ENCODE assay signal across 29 cellular contexts in genomic region chr6:151148111-151148510, GRCh38.
A peak's percentile ranks its signal among the peaks of the same experiment; 100 is the strongest.
DNase-seq lines count a peak whose midpoint lies in the region; ATAC-seq, FAIRE-seq and TF ChIP-seq lines count a peak whose summit lies in the region.
"Had no signal": no experiment of that assay in that cellular context is flagged by ENCODE, and none has a peak within 500 bp of the region (broad histone marks: within the 10 kb centered on the region; RNA-seq: fewer than 3 reads in every experiment).

No MANE protein-coding gene starts in this region.

- CTCF ChIA-PET in MCF 10A (lab: Yijun Ruan, JAX): interaction anchor here (1.0 to 1.8 kb wide), 2 partner anchors 133 to 176 kb away, joined by 4 to 5 read pairs; no protein-coding TSS in a partner anchor
- CTCF ChIA-PET in activated CD8-positive, alpha-beta T cell treated with anti-CD3 and anti-CD28 coated beads, Interleukin-2, amount 10 ng/mL, durations not matched to agents 7 days and 5 days (lab: Charles Lee): no interaction called here

- DNase-seq in MCF 10A (ENCODE audit: unreplicated experiment) (peak; percentile 57), breast epithelium (ENCODE audit: low spot score in 2 of 2) (no peak), cerebellar cortex (ENCODE audit: low spot score) (peak; percentile 84), keratinocyte (ENCODE audit: low read depth, low spot score) (no peak), thyroid gland (peak; percentile 34 to 57), NCI-H1694 (lab: John Stamatoyannopoulos, UW) (no peak), NCI-H345 (lab: John Stamatoyannopoulos, UW) (no peak)
- no peak for DNase-seq in activated CD8-positive, alpha-beta T cell treated with anti-CD3 and anti-CD28 coated beads, Interleukin-2, amount 10 ng/mL, durations not matched to agents 7 days and 5 days
- DNase-seq: 8988T; activated CD4-positive, alpha-beta T cell treated with anti-CD3 and anti-CD28 coated beads, Interleukin-2, amount 50 U/mL, for 4 hours; activated CD4-positive, CD25-positive, alpha-beta regulatory T cell; activated CD8-positive, alpha-beta memory T cell treated with anti-CD3 and anti-CD28 coated beads, Interleukin-2, amount 50 U/mL, for 48 hours; anterior cingulate cortex; CD4-positive, alpha-beta memory T cell; DMS 273 treated with DMSO at 0.1 percent for 48 hours; GF-D8; GM23248; KBM-7; left colon; NCI-H1694 treated with DMSO at 0.1 percent for 48 hours; NCI-H2171 treated with DMSO at 0.1 percent for 48 hours; NCI-H526; SHP77; stimulated activated CD4-positive, alpha-beta T cell treated with anti-CD3 and anti-CD28 coated beads, Interleukin-15, amount 100 ng/mL, for 24 hours; stimulated activated naive CD8-positive, alpha-beta T cell treated with anti-CD3 and anti-CD28 coated beads, Interleukin-15, amount 100 ng/mL, for 72 hours; T1000 had no signal

- H3K4me3 ChIP-seq in breast epithelium (no peak overlapping the region), keratinocyte (ENCODE audit: control insufficient read depth in 2 of 3, extremely low read depth in 1 of 3, insufficient read depth in 2 of 3, low read depth in 1 of 3, low read length in 3 of 3) (no peak overlapping the region), thyroid gland (replicated peaks in 1 of 3) (no peak overlapping the region)
- H3K4me3 ChIP-seq: GM23248, tibial nerve had no signal

- H3K36me3 Mint-ChIP-seq in MCF 10A (ENCODE audit: insufficient read depth, unreplicated experiment): peaks cover 6% of the 10 kb centered on the region
- H3K36me3 Mint-ChIP-seq in activated CD8-positive, alpha-beta T cell treated with anti-CD3 and anti-CD28 coated beads, Interleukin-2, amount 10 ng/mL, durations not matched to agents 7 days and 5 days (ENCODE audit: low read depth): no peaks in the 10 kb centered on the region
- H3K36me3 Mint-ChIP-seq: activated naive CD4-positive, alpha-beta T cell treated with anti-CD3 and anti-CD28 coated beads, Interleukin-2, amount 50 U/mL, for 72 hours; CD4-positive, alpha-beta memory T cell had no signal

- H3K9me3 ChIP-seq in breast epithelium (no peaks in the 10 kb centered on the region), keratinocyte (ENCODE audit: control insufficient read depth, low read depth, low read length) (no peaks in the 10 kb centered on the region), thyroid gland (no peaks in the 10 kb centered on the region)
- H3K9me3 ChIP-seq: tibial nerve had no signal

- no peak for TF ChIP-seq CTCF in MCF 10A (IDR thresholded peaks at IDR 0.05; ENCODE audit: unreplicated experiment)
- no peak for TF ChIP-seq CTCF in breast epithelium (IDR thresholded peaks at IDR 0.05)
- TF ChIP-seq CTCF in keratinocyte (optimal IDR thresholded peaks at IDR 0.05 in 1 of 3, IDR thresholded peaks at IDR 0.05 in 1 of 3, conservative IDR thresholded peaks at IDR 0.05 in 1 of 3; ENCODE audit: extremely low read depth in 1 of 3, insufficient read depth in 2 of 3, low read length in 3 of 3): no peak
- TF ChIP-seq CTCF in thyroid gland (IDR thresholded peaks at IDR 0.05): no peak

- H3K4me1 ChIP-seq in breast epithelium (no peaks in the 10 kb centered on the region), keratinocyte (ENCODE audit: control insufficient read depth, extremely low read depth, insufficient read depth, low read length) (peaks cover 7% of the 10 kb centered on the region), thyroid gland (peaks cover 26 to 30% of the 10 kb centered on the region in 2 donors)
- H3K4me1 ChIP-seq: tibial nerve had no signal

- 44 to 71% methylated on average over 7 to 8 of the region's 8 CpGs for WGBS in thyroid gland, 2 donors

- H3K4me2 ChIP-seq in keratinocyte (ENCODE audit: control insufficient read depth, extremely low read depth, insufficient read depth, low read depth, low read length): peak overlapping the region; percentile 16

- peaks cover 12% of the 10 kb centered on the region for H3K27me3 Mint-ChIP-seq in MCF 10A (ENCODE audit: insufficient read depth, unreplicated experiment)
- peaks cover 7% of the 10 kb centered on the region for H3K27me3 Mint-ChIP-seq in activated CD8-positive, alpha-beta T cell treated with anti-CD3 and anti-CD28 coated beads, Interleukin-2, amount 10 ng/mL, durations not matched to agents 7 days and 5 days (ENCODE audit: low read depth)

- no peaks in the 10 kb centered on the region for H3K9me1 ChIP-seq in keratinocyte (ENCODE audit: control insufficient read depth, extremely low read depth, insufficient read depth, low read length)

- H4K20me1 ChIP-seq in keratinocyte (ENCODE audit: control insufficient read depth, extremely low read depth, insufficient read depth, low read length): no peaks in the 10 kb centered on the region

- peaks cover 7% of the 10 kb centered on the region for H3K9me3 Mint-ChIP-seq in MCF 10A (ENCODE audit: unreplicated experiment)
- no peaks in the 10 kb centered on the region for H3K9me3 Mint-ChIP-seq in activated CD8-positive, alpha-beta T cell treated with anti-CD3 and anti-CD28 coated beads, Interleukin-2, amount 10 ng/mL, durations not matched to agents 7 days and 5 days (ENCODE audit: insufficient read depth)
- H3K9me3 Mint-ChIP-seq: stimulated activated naive CD8-positive, alpha-beta T cell treated with anti-CD3 and anti-CD28 coated beads, Interleukin-15, amount 100 ng/mL, for 72 hours had no signal

- intact Hi-C loops in MCF 10A (cut with micrococcal nuclease) (no loop called here), breast epithelium (cut with DNase I; ENCODE audit: low total_unique reads) (no loop called here), thyroid gland (cut with DNase I) (no loop called here)

- H3K79me2 ChIP-seq in keratinocyte (ENCODE audit: control insufficient read depth, insufficient read depth, low read length): no peaks in the 10 kb centered on the region

- POLR2A ChIA-PET in MCF 10A (lab: Yijun Ruan, JAX): interaction anchor here (1.2 kb wide), 2 partner anchors 33 to 66 kb away, joined by 3 read pairs; no protein-coding TSS in a partner anchor
- POLR2A ChIA-PET in activated CD8-positive, alpha-beta T cell treated with anti-CD3 and anti-CD28 coated beads, Interleukin-2, amount 10 ng/mL, durations not matched to agents 7 days and 5 days (lab: Charles Lee): no interaction called here

- H3K9ac ChIP-seq in keratinocyte (ENCODE audit: control insufficient read depth, extremely low read depth, insufficient read depth, low read length): no peak overlapping the region
- H3K9ac ChIP-seq: GM23248 had no signal

- H3K4me1 Mint-ChIP-seq in MCF 10A (ENCODE audit: insufficient read depth, unreplicated experiment): peaks cover 9% of the 10 kb centered on the region
- H3K4me1 Mint-ChIP-seq in activated CD8-positive, alpha-beta T cell treated with anti-CD3 and anti-CD28 coated beads, Interleukin-2, amount 10 ng/mL, durations not matched to agents 7 days and 5 days (ENCODE audit: low read depth): no peaks in the 10 kb centered on the region
- H3K4me1 Mint-ChIP-seq: activated T-helper 17 cell treated with anti-CD3 and anti-CD28 coated beads, Interleukin-2, amount 50 U/mL, for 72 hours; CD4-positive, alpha-beta memory T cell; stimulated activated naive CD8-positive, alpha-beta T cell treated with anti-CD3 and anti-CD28 coated beads, Interleukin-15, amount 100 ng/mL, for 72 hours had no signal

- TF ChIP-seq POLR2A in breast epithelium (IDR thresholded peaks at IDR 0.05): no peak
- TF ChIP-seq POLR2A in thyroid gland (IDR thresholded peaks at IDR 0.05): no peak

- H3K27me3 ChIP-seq in breast epithelium: no peaks in the 10 kb centered on the region
- H3K27me3 ChIP-seq in keratinocyte (ENCODE audit: control insufficient read depth, extremely low read depth, insufficient read depth, low read length): no peaks in the 10 kb centered on the region
- no peaks in the 10 kb centered on the region for H3K27me3 ChIP-seq in thyroid gland
- H3K27me3 ChIP-seq: tibial nerve had no signal

- H3K36me3 ChIP-seq in breast epithelium (no peaks in the 10 kb centered on the region), keratinocyte (ENCODE audit: control insufficient read depth in 2 of 2, extremely low read depth in 1 of 2, insufficient read depth in 2 of 2, low read length in 2 of 2) (no peaks in the 10 kb centered on the region), thyroid gland (no peaks in the 10 kb centered on the region)
- H3K36me3 ChIP-seq: tibial nerve had no signal

- no peak overlapping the region for H3K27ac Mint-ChIP-seq in MCF 10A (ENCODE audit: low read depth, unreplicated experiment)
- H3K27ac Mint-ChIP-seq in activated CD8-positive, alpha-beta T cell treated with anti-CD3 and anti-CD28 coated beads, Interleukin-2, amount 10 ng/mL, durations not matched to agents 7 days and 5 days: no peak overlapping the region
- H3K27ac Mint-ChIP-seq: activated T-helper 17 cell treated with anti-CD3 and anti-CD28 coated beads, Interleukin-2, amount 50 U/mL, for 72 hours; CD4-positive, alpha-beta memory T cell; stimulated activated naive CD8-positive, alpha-beta T cell treated with anti-CD3 and anti-CD28 coated beads, Interleukin-15, amount 100 ng/mL, for 72 hours had no signal

- no peak for ATAC-seq in activated CD8-positive, alpha-beta T cell treated with anti-CD3 and anti-CD28 coated beads, Interleukin-2, amount 10 ng/mL, durations not matched to agents 7 days and 5 days
- ATAC-seq: activated naive CD4-positive, alpha-beta T cell treated with anti-CD3 and anti-CD28 coated beads, Interleukin-2, amount 50 U/mL, for 72 hours; activated T-helper 17 cell treated with anti-CD3 and anti-CD28 coated beads, Interleukin-2, amount 50 U/mL, for 72 hours; left colon; stimulated activated naive CD8-positive, alpha-beta T cell treated with anti-CD3 and anti-CD28 coated beads, Interleukin-15, amount 100 ng/mL, for 72 hours had no signal

- H3K27ac ChIP-seq in breast epithelium: no peak overlapping the region
- H3K27ac ChIP-seq in keratinocyte (ENCODE audit: control insufficient read depth, insufficient read depth, low read length): no peak overlapping the region
- H3K27ac ChIP-seq in thyroid gland: peak overlapping the region in 2 of 3 donors; percentile 26 to 33
- H3K27ac ChIP-seq: GM23248, tibial nerve had no signal

- H2AFZ ChIP-seq in keratinocyte (ENCODE audit: control insufficient read depth, low read length): peak overlapping the region; percentile 30
- H2AFZ ChIP-seq: GM23248 had no signal

- no TSS peak for BruUV-seq in MCF 10A (replicated peaks; lab: Mats Ljungman, UMichigan)

- dilution Hi-C loops in keratinocyte (cut with MboI; ENCODE audit: extremely low pct_ligation_motif_present, low sequenced_read_pairs): no loop called here

- no peak overlapping the region for H3K4me3 Mint-ChIP-seq in MCF 10A (ENCODE audit: unreplicated experiment)
- no peak overlapping the region for H3K4me3 Mint-ChIP-seq in activated CD8-positive, alpha-beta T cell treated with anti-CD3 and anti-CD28 coated beads, Interleukin-2, amount 10 ng/mL, durations not matched to agents 7 days and 5 days
- H3K4me3 Mint-ChIP-seq: activated T-helper 17 cell treated with anti-CD3 and anti-CD28 coated beads, Interleukin-2, amount 50 U/mL, for 72 hours; CD4-positive, alpha-beta memory T cell; stimulated activated naive CD8-positive, alpha-beta T cell treated with anti-CD3 and anti-CD28 coated beads, Interleukin-15, amount 100 ng/mL, for 72 hours had no signal

- peak; percentile 89 for FAIRE-seq in keratinocyte (lab: Jason Lieb, UNC)

Comparison
In these comparisons a context has a peak if more than half of its experiments do, and no peak if none do; other contexts are left out.
1. DNase-seq: peak in MCF 10A (single experiment), cerebellar cortex (single experiment) and thyroid gland (2 of 2); none in breast epithelium (0 of 2), keratinocyte (single experiment), NCI-H1694 (single experiment), NCI-H345 (single experiment) and activated CD8-positive, alpha-beta T cell treated with anti-CD3 and anti-CD28 coated beads, Interleukin-2, amount 10 ng/mL, durations not matched to agents 7 days and 5 days (single experiment).
2. H3K27ac ChIP-seq: peak in thyroid gland (2 of 3); none in breast epithelium (0 of 2) and keratinocyte (single experiment).